2 cellular contexts compared by ENCODE assay signal in the genomic region with DNA sequence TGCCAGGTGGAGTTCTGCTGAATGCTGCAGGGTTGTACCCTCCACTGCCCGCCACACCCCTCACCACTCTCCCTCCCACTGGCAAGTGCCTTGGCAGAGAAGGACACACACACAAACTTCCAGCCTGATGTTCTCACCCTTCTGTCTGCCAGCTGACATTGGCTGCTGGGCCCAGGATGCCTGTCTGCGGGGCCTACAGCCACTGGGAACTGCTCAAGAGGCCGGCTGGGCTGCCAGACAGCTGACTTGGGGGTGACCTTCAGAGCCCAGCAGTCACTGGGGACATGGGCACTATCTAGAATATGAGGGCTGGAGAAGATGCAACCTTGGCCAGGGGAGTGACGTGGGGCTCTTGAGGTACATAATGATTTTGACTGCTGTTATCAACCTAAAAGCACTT.
TF ChIP-seq lines count a peak whose summit lies in the region.

No MANE protein-coding gene starts in this region.

TF ChIP-seq in A549, 52 proteins besides CTCF, POLR2A, EP300 and RAD21 (continued from another document):
- TF ChIP-seq, protein P1, sequence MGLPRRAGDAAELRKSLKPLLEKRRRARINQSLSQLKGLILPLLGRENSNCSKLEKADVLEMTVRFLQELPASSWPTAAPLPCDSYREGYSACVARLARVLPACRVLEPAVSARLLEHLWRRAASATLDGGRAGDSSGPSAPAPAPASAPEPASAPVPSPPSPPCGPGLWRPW (IDR thresholded peaks at IDR 0.05), result no peak
- no peak for TF ChIP-seq RNF2 (IDR thresholded peaks at IDR 0.05; ENCODE audit: borderline replicate concordance, low read depth)
- TF ChIP-seq, protein P2, sequence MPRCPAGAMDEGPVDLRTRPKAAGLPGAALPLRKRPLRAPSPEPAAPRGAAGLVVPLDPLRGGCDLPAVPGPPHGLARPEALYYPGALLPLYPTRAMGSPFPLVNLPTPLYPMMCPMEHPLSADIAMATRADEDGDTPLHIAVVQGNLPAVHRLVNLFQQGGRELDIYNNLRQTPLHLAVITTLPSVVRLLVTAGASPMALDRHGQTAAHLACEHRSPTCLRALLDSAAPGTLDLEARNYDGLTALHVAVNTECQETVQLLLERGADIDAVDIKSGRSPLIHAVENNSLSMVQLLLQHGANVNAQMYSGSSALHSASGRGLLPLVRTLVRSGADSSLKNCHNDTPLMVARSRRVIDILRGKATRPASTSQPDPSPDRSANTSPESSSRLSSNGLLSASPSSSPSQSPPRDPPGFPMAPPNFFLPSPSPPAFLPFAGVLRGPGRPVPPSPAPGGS (IDR thresholded peaks at IDR 0.05), result no peak
- no peak for TF ChIP-seq JUN (IDR thresholded peaks at IDR 0.05)
- no peak for TF ChIP-seq KDM1A (IDR thresholded peaks at IDR 0.05; ENCODE audit: low read depth)
- no peak for TF ChIP-seq CBX2 (IDR thresholded peaks at IDR 0.05; ENCODE audit: borderline replicate concordance, low read depth)
TF ChIP-seq in A549: peak in this region for 0.

TF ChIP-seq in WTC11, 78 proteins besides CTCF, POLR2A, EP300 and RAD21 (continued from another document):
- TF ChIP-seq, protein P3, sequence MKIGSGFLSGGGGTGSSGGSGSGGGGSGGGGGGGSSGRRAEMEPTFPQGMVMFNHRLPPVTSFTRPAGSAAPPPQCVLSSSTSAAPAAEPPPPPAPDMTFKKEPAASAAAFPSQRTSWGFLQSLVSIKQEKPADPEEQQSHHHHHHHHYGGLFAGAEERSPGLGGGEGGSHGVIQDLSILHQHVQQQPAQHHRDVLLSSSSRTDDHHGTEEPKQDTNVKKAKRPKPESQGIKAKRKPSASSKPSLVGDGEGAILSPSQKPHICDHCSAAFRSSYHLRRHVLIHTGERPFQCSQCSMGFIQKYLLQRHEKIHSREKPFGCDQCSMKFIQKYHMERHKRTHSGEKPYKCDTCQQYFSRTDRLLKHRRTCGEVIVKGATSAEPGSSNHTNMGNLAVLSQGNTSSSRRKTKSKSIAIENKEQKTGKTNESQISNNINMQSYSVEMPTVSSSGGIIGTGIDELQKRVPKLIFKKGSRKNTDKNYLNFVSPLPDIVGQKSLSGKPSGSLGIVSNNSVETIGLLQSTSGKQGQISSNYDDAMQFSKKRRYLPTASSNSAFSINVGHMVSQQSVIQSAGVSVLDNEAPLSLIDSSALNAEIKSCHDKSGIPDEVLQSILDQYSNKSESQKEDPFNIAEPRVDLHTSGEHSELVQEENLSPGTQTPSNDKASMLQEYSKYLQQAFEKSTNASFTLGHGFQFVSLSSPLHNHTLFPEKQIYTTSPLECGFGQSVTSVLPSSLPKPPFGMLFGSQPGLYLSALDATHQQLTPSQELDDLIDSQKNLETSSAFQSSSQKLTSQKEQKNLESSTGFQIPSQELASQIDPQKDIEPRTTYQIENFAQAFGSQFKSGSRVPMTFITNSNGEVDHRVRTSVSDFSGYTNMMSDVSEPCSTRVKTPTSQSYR (CRISPR knock-in tag; IDR thresholded peaks at IDR 0.05), result no peak
- TF ChIP-seq CBFB (CRISPR knock-in tag; IDR thresholded peaks at IDR 0.05; ENCODE audit: low read depth), result no peak
- TF ChIP-seq SMAD3 (CRISPR knock-in tag; IDR thresholded peaks at IDR 0.05; ENCODE audit: borderline replicate concordance), result no peak
- TF ChIP-seq ZNF138 (CRISPR knock-in tag; conservative IDR thresholded peaks at IDR 0.05), result no peak
- no peak for TF ChIP-seq TCF7 (CRISPR knock-in tag; IDR thresholded peaks at IDR 0.05; ENCODE audit: low read depth)
- TF ChIP-seq, protein P4, sequence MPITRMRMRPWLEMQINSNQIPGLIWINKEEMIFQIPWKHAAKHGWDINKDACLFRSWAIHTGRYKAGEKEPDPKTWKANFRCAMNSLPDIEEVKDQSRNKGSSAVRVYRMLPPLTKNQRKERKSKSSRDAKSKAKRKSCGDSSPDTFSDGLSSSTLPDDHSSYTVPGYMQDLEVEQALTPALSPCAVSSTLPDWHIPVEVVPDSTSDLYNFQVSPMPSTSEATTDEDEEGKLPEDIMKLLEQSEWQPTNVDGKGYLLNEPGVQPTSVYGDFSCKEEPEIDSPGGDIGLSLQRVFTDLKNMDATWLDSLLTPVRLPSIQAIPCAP (CRISPR knock-in tag; IDR thresholded peaks at IDR 0.05), result no peak
TF ChIP-seq in WTC11: peak in this region for 0.
